ENCODE assay signal across 11 cellular contexts in the genomic region with DNA sequence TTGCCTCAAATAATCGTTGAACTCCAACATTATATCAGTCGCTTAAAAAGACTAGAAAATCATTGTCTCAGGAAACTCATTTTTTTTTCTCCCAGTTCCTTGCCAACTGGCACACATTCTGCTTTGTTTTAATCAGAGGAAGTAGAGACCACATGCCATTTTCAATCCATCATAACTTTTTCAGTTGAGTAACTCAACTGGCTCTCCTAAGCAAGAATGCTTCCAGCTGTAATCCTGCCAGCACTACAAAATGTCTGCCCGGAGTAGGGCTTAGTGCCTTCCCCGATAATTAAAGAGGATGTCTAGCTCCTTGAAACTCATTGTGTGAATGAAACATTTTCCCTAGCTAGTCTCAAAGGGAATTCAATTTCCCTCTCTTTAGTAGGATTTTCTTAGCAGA. TPM values are rescaled to one million over a fixed set of nuclear protein-coding genes. Genes with fewer than 3 reads are reported as not detected.
A peak's percentile ranks its signal among the peaks of the same experiment; 100 is the strongest.
DNase-seq lines count a peak whose midpoint lies in the region; ATAC-seq, FAIRE-seq and TF ChIP-seq lines count a peak whose summit lies in the region.
"Had no signal": no experiment of that assay in that cellular context is flagged by ENCODE, and none has a peak within 500 bp of the region (broad histone marks: within the 10 kb centered on the region; RNA-seq: fewer than 3 reads in every experiment).

No MANE protein-coding gene starts in this region.

- no peaks in the 10 kb centered on the region for H3K79me2 ChIP-seq in mammary epithelial cell (ENCODE audit: insufficient read depth, low read length)

- H3K36me3 Mint-ChIP-seq in MCF 10A (ENCODE audit: insufficient read depth, unreplicated experiment): no peaks in the 10 kb centered on the region

- in situ Hi-C loops in mammary epithelial cell (cut with MboI; ENCODE audit: low sequenced_read_pairs in 2 of 2): no loop called here

- no peaks in the 10 kb centered on the region for H3K4me1 ChIP-seq in mammary epithelial cell (ENCODE audit: insufficient read depth, low read length)
- peaks cover 0 to 3% of the 10 kb centered on the region in 2 donors for H3K4me1 ChIP-seq in lung (ENCODE audit: control insufficient read depth in 2 of 2, insufficient read depth in 2 of 2, low read length in 2 of 2)

- H2AFZ ChIP-seq in mammary epithelial cell (ENCODE audit: low read depth, low read length): no peak overlapping the region

- WGBS in mammary epithelial cell (ENCODE audit: low coverage, missing lambda C conversion rate): 0% methylated on average over 4 of the region's 4 CpGs
- 8 to 21% methylated on average over 4 of the region's 4 CpGs for WGBS in lung, 2 donors

- no peak for FAIRE-seq in urothelium cell line (lab: Jason Lieb, UNC)

- CTCF ChIA-PET in MCF 10A (lab: Yijun Ruan, JAX) (interaction anchor here (0.6 to 0.9 kb wide), 3 partner anchors 12 to 1128 kb away, joined by 3 read pairs; no protein-coding TSS in a partner anchor), mammary epithelial cell (lab: Charles Lee; ENCODE audit: low non-redundant PET) (no interaction called here)

- POLR2A ChIA-PET in MCF 10A (lab: Yijun Ruan, JAX): interaction anchor here (1.5 kb wide), 1 partner anchor 33 kb away, joined by 4 read pairs; the partner anchor contains the start of gene FREM3

- no peak overlapping the region for H3K9ac ChIP-seq in mammary epithelial cell (ENCODE audit: insufficient read depth, low read length)

- no peak overlapping the region for H3K4me3 Mint-ChIP-seq in MCF 10A (ENCODE audit: unreplicated experiment)
- H3K4me3 Mint-ChIP-seq: IgD-negative memory B cell had no signal

- no peaks in the 10 kb centered on the region for H4K20me1 ChIP-seq in mammary epithelial cell (ENCODE audit: insufficient read depth, low read length)

- peaks cover 18% of the 10 kb centered on the region for H3K27me3 Mint-ChIP-seq in MCF 10A (ENCODE audit: insufficient read depth, unreplicated experiment)
- H3K27me3 Mint-ChIP-seq: IgD-negative memory B cell had no signal

- no peaks in the 10 kb centered on the region for H3K36me3 ChIP-seq in mammary epithelial cell (ENCODE audit: insufficient read depth, low read length)
- H3K36me3 ChIP-seq in lung (ENCODE audit: control insufficient read depth in 2 of 2, insufficient read depth in 2 of 2, low read length in 2 of 2): no peaks in the 10 kb centered on the region

- dilution Hi-C loops in mammary epithelial cell (cut with HindIII; ENCODE audit: low sequenced_read_pairs): no loop called here

- H3K27ac ChIP-seq in mammary epithelial cell (ENCODE audit: insufficient read depth, low read depth, low read length) (no peak overlapping the region), lung (ENCODE audit: low read depth in 1 of 2, low read length in 1 of 2) (no peak overlapping the region)

- H3K27me3 ChIP-seq in mammary epithelial cell (ENCODE audit: insufficient read depth, low read length): no peaks in the 10 kb centered on the region
- no peaks in the 10 kb centered on the region for H3K27me3 ChIP-seq in lung (ENCODE audit: control insufficient read depth, insufficient read depth)

- BruUV-seq in MCF 10A (replicated peaks; lab: Mats Ljungman, UMichigan) (no TSS peak), mammary epithelial cell (replicated peaks; lab: Mats Ljungman, UMichigan) (no TSS peak)

- peaks cover 12% of the 10 kb centered on the region for H3K4me1 Mint-ChIP-seq in MCF 10A (ENCODE audit: insufficient read depth, unreplicated experiment)
- H3K4me1 Mint-ChIP-seq: IgD-negative memory B cell had no signal

- no peak overlapping the region for H3K4me2 ChIP-seq in mammary epithelial cell (ENCODE audit: insufficient read depth, low read depth, low read length)

- ATAC-seq in lung (ENCODE audit: insufficient read depth, low FRiP score): no peak

- H3K9me3 ChIP-seq in mammary epithelial cell (replicated peaks; ENCODE audit: insufficient read depth, low read length) (no peaks in the 10 kb centered on the region), lung (ENCODE audit: control insufficient read depth in 2 of 2, insufficient read depth in 1 of 2, low read length in 1 of 2) (no peaks in the 10 kb centered on the region)

- no peak overlapping the region for H3K27ac Mint-ChIP-seq in MCF 10A (ENCODE audit: low read depth, unreplicated experiment)
- H3K27ac Mint-ChIP-seq: IgD-negative memory B cell had no signal

- no peak overlapping the region for H3K4me3 ChIP-seq in mammary epithelial cell (replicated peaks in 1 of 3; ENCODE audit: insufficient read depth in 1 of 3, low read depth in 2 of 3, low read length in 3 of 3)
- no peak overlapping the region for H3K4me3 ChIP-seq in lung

- TF ChIP-seq CTCF in MCF 10A (IDR thresholded peaks at IDR 0.05; ENCODE audit: unreplicated experiment) (no peak), mammary epithelial cell (conservative IDR thresholded peaks at IDR 0.05 in 1 of 2, IDR thresholded peaks at IDR 0.05 in 1 of 2; ENCODE audit: extremely low read depth in 1 of 2, insufficient read depth in 1 of 2, low read depth in 1 of 2, low read length in 2 of 2) (no peak), lung (IDR thresholded peaks at IDR 0.05; ENCODE audit: control extremely low read depth, extremely low read depth) (no peak)

- intact Hi-C loops in MCF 10A (cut with micrococcal nuclease): no loop called here
- intact Hi-C loops in mammary epithelial cell (cut with micrococcal nuclease): no loop called here

- DNase-seq in MCF 10A (ENCODE audit: unreplicated experiment) (peak; percentile 74), mammary epithelial cell (no peak), dermis blood vessel endothelial cell (peak; percentile 94), lung (ENCODE audit: low spot score) (peak; percentile 41), urothelium cell line (ENCODE audit: low spot score) (peak; percentile 7), NCI-H1417 (lab: John Stamatoyannopoulos, UW) (no peak), NOMO-1 treated with DMSO at 0.1 percent for 48 hours (lab: John Stamatoyannopoulos, UW; ENCODE audit: unreplicated experiment) (no peak), KG1 (lab: John Stamatoyannopoulos, UW) (no peak)
- DNase-seq: stimulated activated CD4-positive, alpha-beta T cell treated with anti-CD3 and anti-CD28 coated beads, Interleukin-4, amount 100 ng/mL, for 24 hours had no signal

- H3K9me3 Mint-ChIP-seq in MCF 10A (ENCODE audit: unreplicated experiment): peaks cover 14% of the 10 kb centered on the region

RNA-seq across cellular contexts. Expression of gene FREM3, which starts 33.0 kb away (rescaled TPM):
- not detected in 2 replicates for total RNA-seq in MCF 10A (2022)
- not detected for total RNA-seq in mammary epithelial cell
- polyA plus RNA-seq in mammary epithelial cell: not detected
- not detected for polyA minus RNA-seq in mammary epithelial cell
- total RNA-seq in dermis blood vessel endothelial cell: 0.42 and 0.51 TPM in 2 replicates
- total RNA-seq in lung: 1 to 10 TPM in 1 of 2 donors, under 1 TPM in 1; 0.12 to 2.3 TPM
- under 1 TPM in 1 of 2 donors, not detected in 1; under 0.01 TPM for polyA plus RNA-seq in lung
- polyA plus RNA-seq: AG04450 had no signal

Comparison
In these comparisons a context has a peak if more than half of its experiments do, and no peak if none do; other contexts are left out.
1. DNase-seq: peak in MCF 10A (single experiment), dermis blood vessel endothelial cell (single experiment), lung (single experiment) and urothelium cell line (single experiment); none in mammary epithelial cell (single experiment), NCI-H1417 (0 of 3), NOMO-1 treated with DMSO at 0.1 percent for 48 hours (single experiment) and KG1 (single experiment).